ENCODE assay signal across 1 cellular context in genomic region chr10:124730790-124731189, GRCh38.
TF ChIP-seq lines count a peak whose summit lies in the region.

No MANE protein-coding gene starts in this region.

TF ChIP-seq in SK-N-SH treated with all-trans-retinoic acid at 6 μM for 48 hours, 23 proteins besides CTCF, POLR2A, EP300 and RAD21 (continued from another document):
- no peak for TF ChIP-seq CSRNP3 (CRISPR knock-in tag; IDR thresholded peaks at IDR 0.05)
- no peak for TF ChIP-seq ISL1 (CRISPR knock-in tag; IDR thresholded peaks at IDR 0.05)
